ENCODE assay signal across 9 cellular contexts in the genomic region with DNA sequence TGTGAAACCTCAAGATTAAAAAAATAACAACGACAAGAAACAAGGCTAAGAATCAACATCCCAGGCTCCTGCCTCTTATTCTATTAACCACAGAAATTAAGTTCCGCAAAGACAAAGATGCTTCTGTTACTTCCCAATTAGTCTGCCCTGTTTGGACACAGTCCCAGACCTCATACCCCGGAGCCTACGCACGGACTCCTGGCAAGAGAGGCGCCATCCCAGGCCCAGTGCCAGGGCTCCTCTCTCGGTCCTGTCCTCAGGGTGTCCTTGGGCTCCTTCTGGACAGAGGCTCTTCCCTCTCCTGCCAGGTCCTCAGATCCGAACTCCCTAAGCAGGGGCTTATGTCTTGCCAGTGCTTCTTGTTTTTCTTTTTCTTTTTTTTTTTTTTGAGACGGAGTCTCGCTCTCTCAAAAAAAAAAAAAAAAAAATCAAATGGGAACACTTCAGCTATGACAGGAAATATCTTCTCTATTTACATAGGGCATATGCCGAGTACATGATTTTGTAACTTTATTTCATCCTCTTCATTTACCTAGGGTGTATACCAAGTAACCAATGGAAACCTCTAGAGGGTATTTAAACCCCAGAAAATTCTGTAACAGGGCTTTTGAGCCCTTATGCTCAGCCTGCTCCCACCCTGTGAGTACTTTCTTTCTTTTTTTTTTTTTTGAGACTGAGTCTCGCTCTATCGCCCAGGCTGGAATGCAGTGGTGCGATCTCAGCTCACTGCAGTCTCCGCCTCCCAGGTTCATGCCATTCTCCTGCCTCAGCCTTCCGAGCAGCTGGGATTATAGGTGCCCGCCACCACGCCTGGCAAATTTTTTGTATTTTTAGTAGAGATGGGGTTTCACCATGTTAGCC. TPM values are rescaled to one million over a fixed set of nuclear protein-coding genes. Genes with fewer than 3 reads are reported as not detected.
DNase-seq lines count a peak whose midpoint lies in the region; ATAC-seq, FAIRE-seq and TF ChIP-seq lines count a peak whose summit lies in the region.
"Had no signal": no experiment of that assay in that cellular context is flagged by ENCODE, and none has a peak within 500 bp of the region (broad histone marks: within the 10 kb centered on the region; RNA-seq: fewer than 3 reads in every experiment).

No MANE protein-coding gene starts in this region.

- no peaks in the 10 kb centered on the region for H3K9me3 Mint-ChIP-seq in CD14-positive monocyte
- H3K9me3 Mint-ChIP-seq in naive thymus-derived CD4-positive, alpha-beta T cell, result no peaks in the 10 kb centered on the region

- peak; percentile 42 for ATAC-seq in naive thymus-derived CD4-positive, alpha-beta T cell
- ATAC-seq in HG02885 (IDR thresholded peaks at IDR 0.05; ENCODE audit: poor library complexity, unreplicated experiment) (no peak), GM18873 (IDR thresholded peaks at IDR 0.05; ENCODE audit: low FRiP score, unreplicated experiment) (no peak)

- no peaks in the 10 kb centered on the region for H3K9me3 ChIP-seq in naive thymus-derived CD4-positive, alpha-beta T cell (ENCODE audit: control insufficient read depth in 2 of 3, low read length in 3 of 3)
- no peaks in the 10 kb centered on the region for H3K9me3 ChIP-seq in HAP-1

- DNase-seq in CD14-positive monocyte (ENCODE audit: low spot score), result peak; percentile 60
- DNase-seq in NOMO-1 treated with DMSO at 0.1 percent for 48 hours (lab: John Stamatoyannopoulos, UW; ENCODE audit: unreplicated experiment), result peak; percentile 50
- DNase-seq in epithelial cell of proximal tubule (ENCODE audit: low read depth), result no peak
- no peak for DNase-seq in naive thymus-derived CD4-positive, alpha-beta T cell
- DNase-seq in GM12892 (ENCODE audit: insufficient read length), result no peak
- no peak for DNase-seq in HAP-1 (ENCODE audit: low spot score in 2 of 2)

- no peaks in the 10 kb centered on the region for H3K27me3 Mint-ChIP-seq in CD14-positive monocyte (ENCODE audit: low read depth in 3 of 3)
- no peaks in the 10 kb centered on the region for H3K27me3 Mint-ChIP-seq in naive thymus-derived CD4-positive, alpha-beta T cell

- H3K27ac ChIP-seq in naive thymus-derived CD4-positive, alpha-beta T cell (ENCODE audit: low read depth, low read length), result no peak overlapping the region

- no peaks in the 10 kb centered on the region for H3K27me3 ChIP-seq in naive thymus-derived CD4-positive, alpha-beta T cell (ENCODE audit: control insufficient read depth in 2 of 2, insufficient read depth in 2 of 2, low read length in 2 of 2)
- no peaks in the 10 kb centered on the region for H3K27me3 ChIP-seq in HAP-1 (ENCODE audit: low read depth)

- peak overlapping the region; percentile 66 to 68 for H3K4me3 Mint-ChIP-seq in CD14-positive monocyte
- no peak overlapping the region for H3K4me3 Mint-ChIP-seq in naive thymus-derived CD4-positive, alpha-beta T cell

- H3K36me3 Mint-ChIP-seq in CD14-positive monocyte, result no peaks in the 10 kb centered on the region
- peaks cover 0 to 3% (median 0%) of the 10 kb centered on the region in 5 donors for H3K36me3 Mint-ChIP-seq in naive thymus-derived CD4-positive, alpha-beta T cell

- H3K4me3 ChIP-seq in epithelial cell of proximal tubule (ENCODE audit: low read depth, low read length), result peak overlapping the region; percentile 29
- H3K4me3 ChIP-seq in naive thymus-derived CD4-positive, alpha-beta T cell (ENCODE audit: low read length), result no peak overlapping the region
- no peak overlapping the region for H3K4me3 ChIP-seq in HAP-1

- no peaks in the 10 kb centered on the region for H3K36me3 ChIP-seq in naive thymus-derived CD4-positive, alpha-beta T cell (ENCODE audit: control insufficient read depth in 2 of 3, insufficient read depth in 3 of 3, low read length in 3 of 3)
- no peaks in the 10 kb centered on the region for H3K36me3 ChIP-seq in HAP-1 (replicated peaks)

- TF ChIP-seq CTCF in CD14-positive monocyte (IDR thresholded peaks at IDR 0.05), result no peak
- no peak for TF ChIP-seq CTCF in epithelial cell of proximal tubule (conservative IDR thresholded peaks at IDR 0.05; ENCODE audit: low read depth, low read length)

- H3K4me1 Mint-ChIP-seq in CD14-positive monocyte, result peaks cover 42% of the 10 kb centered on the region
- H3K4me1 Mint-ChIP-seq in naive thymus-derived CD4-positive, alpha-beta T cell, result peaks cover 0 to 13% (median 0%) of the 10 kb centered on the region in 7 donors

- CTCF ChIA-PET in naive thymus-derived CD4-positive, alpha-beta T cell (lab: Charles Lee), result interaction anchor here (0.7 kb wide), 1 partner anchor 28 kb away, joined by 3 read pairs; no protein-coding TSS in a partner anchor

- peak overlapping the region; percentile 70 to 91 (median 82) for H3K27ac Mint-ChIP-seq in CD14-positive monocyte
- no peak overlapping the region for H3K27ac Mint-ChIP-seq in naive thymus-derived CD4-positive, alpha-beta T cell

- POLR2A ChIA-PET in naive thymus-derived CD4-positive, alpha-beta T cell (lab: Charles Lee), result interaction anchor here (2.0 kb wide), 1 partner anchor 11 kb away, joined by 9 read pairs; a partner anchor contains a TSS

- TF ChIP-seq POLR2A in GM12892 (IDR thresholded peaks at IDR 0.05; ENCODE audit: low read depth, low read length), result no peak

- no peaks in the 10 kb centered on the region for H3K4me1 ChIP-seq in naive thymus-derived CD4-positive, alpha-beta T cell (ENCODE audit: control insufficient read depth in 2 of 2, insufficient read depth in 2 of 2, low read length in 2 of 2)
- no peaks in the 10 kb centered on the region for H3K4me1 ChIP-seq in HAP-1

- intact Hi-C loops in CD14-positive monocyte (cut with micrococcal nuclease), result no loop called here
- intact Hi-C loops in naive thymus-derived CD4-positive, alpha-beta T cell (cut with micrococcal nuclease), result no loop called here

- in situ Hi-C loops in HAP-1 (cut with MboI; ENCODE audit: low sequenced_read_pairs), result no loop called here

- FAIRE-seq in GM12892 (lab: Jason Lieb, UNC), result no peak
- FAIRE-seq: GM18507 had no signal

RNA-seq across cellular contexts. Expression of a gene that starts 11.7 kb away (rescaled TPM):
- polyA plus RNA-seq in CD14-positive monocyte, result 1,000 to 10,000 TPM; 1,458 to 1,573 TPM
- 2,577 and 2,907 TPM in 2 replicates for total RNA-seq in epithelial cell of proximal tubule
- 1,000 to 10,000 TPM in 1 of 5 experiments, 100 to 1,000 TPM in 4; 198 to 3,569 (median 264) TPM for total RNA-seq in naive thymus-derived CD4-positive, alpha-beta T cell
- 1,000 to 10,000 TPM in 1 of 2 donors, 100 to 1,000 TPM in 1; 944 to 1,140 TPM for polyA plus RNA-seq in naive thymus-derived CD4-positive, alpha-beta T cell
- 2,713 TPM for polyA plus RNA-seq in GM12892 (2012; ENCODE audit: missing spikeins)

RNA-seq across cellular contexts. Expression of a gene that starts 55.5 kb away (rescaled TPM):
- not detected for polyA plus RNA-seq in CD14-positive monocyte
- total RNA-seq in epithelial cell of proximal tubule, result not detected in 2 replicates
- total RNA-seq in naive thymus-derived CD4-positive, alpha-beta T cell, result 1 to 10 TPM in 2 of 5 experiments, under 1 TPM in 3; 0.49 to 5.9 (median 0.90) TPM
- 1 to 10 TPM; 3.6 to 9.3 TPM for polyA plus RNA-seq in naive thymus-derived CD4-positive, alpha-beta T cell
- polyA plus RNA-seq in GM12892 (2012; ENCODE audit: missing spikeins), result not detected

Comparison
In these comparisons a context has a peak if more than half of its experiments do, and no peak if none do; other contexts are left out.
1. DNase-seq: peak in CD14-positive monocyte (single experiment) and NOMO-1 treated with DMSO at 0.1 percent for 48 hours (single experiment); none in epithelial cell of proximal tubule (single experiment), naive thymus-derived CD4-positive, alpha-beta T cell (0 of 9), GM12892 (single experiment) and HAP-1 (0 of 2).
2. H3K27ac Mint-ChIP-seq: peak in CD14-positive monocyte (7 of 7); none in naive thymus-derived CD4-positive, alpha-beta T cell (0 of 9).
3. H3K4me3 Mint-ChIP-seq: peak in CD14-positive monocyte (2 of 2); none in naive thymus-derived CD4-positive, alpha-beta T cell (0 of 10).